ENCODE assay signal across 8 cellular contexts in genomic region chr1:173409613-173410012, GRCh38.
A peak's percentile ranks its signal among the peaks of the same experiment; 100 is the strongest.
DNase-seq lines count a peak whose midpoint lies in the region; ATAC-seq and TF ChIP-seq lines count a peak whose summit lies in the region.

No MANE protein-coding gene starts in this region.

- peak overlapping the region; percentile 2; the same call in 1 of the 2 replicates for H3K9ac ChIP-seq in OCI-LY1 (ENCODE audit: low read length)

- H3K4me2 ChIP-seq in OCI-LY1 (ENCODE audit: low read length): peak overlapping the region; percentile 47

- H3K79me2 ChIP-seq in OCI-LY1 (ENCODE audit: insufficient read depth, low read length): no peaks in the 10 kb centered on the region

- DNase-seq in epithelial cell of esophagus (ENCODE audit: low read depth): peak; percentile 25
- DNase-seq in skeletal muscle cell (ENCODE audit: low read depth): peak; percentile 47
- no peak for DNase-seq in activated CD4-positive, alpha-beta T cell treated with anti-CD3 and anti-CD28 coated beads for 1 hour
- no peak for DNase-seq in NCI-H748 treated with DMSO at 0.1 percent for 48 hours (lab: John Stamatoyannopoulos, UW)

- H3K9me3 ChIP-seq in OCI-LY1 (ENCODE audit: low read length): no peaks in the 10 kb centered on the region

- TF ChIP-seq POLR2A in GM18505 (IDR thresholded peaks at IDR 0.05; ENCODE audit: borderline replicate concordance, extremely low read depth, insufficient read depth, insufficient read length): peak; percentile 32

- ATAC-seq in GM18505 (IDR thresholded peaks at IDR 0.05; ENCODE audit: unreplicated experiment): no peak
- no peak for ATAC-seq in GM18873 (IDR thresholded peaks at IDR 0.05; ENCODE audit: low FRiP score, unreplicated experiment)
- no peak for ATAC-seq in GM18519 (IDR thresholded peaks at IDR 0.05; ENCODE audit: low FRiP score, unreplicated experiment)

- peaks cover 88% of the 10 kb centered on the region for H3K4me1 ChIP-seq in OCI-LY1 (ENCODE audit: insufficient read depth, low read length, severe bottlenecking)

- H3K27ac ChIP-seq in OCI-LY1 (ENCODE audit: low read depth, low read length, poor library complexity, severe bottlenecking): peak overlapping the region; percentile 90

- no peaks in the 10 kb centered on the region for H4K20me1 ChIP-seq in OCI-LY1 (ENCODE audit: insufficient read depth, low read length)

- H3F3A ChIP-seq in OCI-LY1 (ENCODE audit: insufficient read depth, low read length): 0 out of 2 replicates have a peak, but pooled peaks cover 8% of the 10 kb centered on the region

- no peak overlapping the region for H2AFZ ChIP-seq in OCI-LY1 (ENCODE audit: low read length)

- H3K36me3 ChIP-seq in OCI-LY1 (ENCODE audit: insufficient read depth, low read length): no peaks in the 10 kb centered on the region

- peak overlapping the region; percentile 6 for H3K4me3 ChIP-seq in OCI-LY1 (ENCODE audit: low read depth, low read length, poor library complexity, severe bottlenecking)
- H3K4me3 ChIP-seq in epithelial cell of esophagus (ENCODE audit: low read length): no peak overlapping the region
- no peak overlapping the region for H3K4me3 ChIP-seq in skeletal muscle cell (ENCODE audit: low read depth, low read length)

- H3K27me3 ChIP-seq in OCI-LY1 (ENCODE audit: insufficient read depth, low read length): no peaks in the 10 kb centered on the region

- no peaks in the 10 kb centered on the region for H3K9me2 ChIP-seq in OCI-LY1 (ENCODE audit: low read depth, low read length)

- TF ChIP-seq CTCF in OCI-LY1 (IDR thresholded peaks at IDR 0.05; ENCODE audit: low read length) (no peak), epithelial cell of esophagus (IDR thresholded peaks at IDR 0.05; ENCODE audit: insufficient read depth, low read depth, low read length, missing control alignments) (no peak)

Comparison
In these comparisons a context has a peak if more than half of its experiments do, and no peak if none do; other contexts are left out.
1. DNase-seq: peak in epithelial cell of esophagus (single experiment) and skeletal muscle cell (single experiment); none in activated CD4-positive, alpha-beta T cell treated with anti-CD3 and anti-CD28 coated beads for 1 hour (single experiment) and NCI-H748 treated with DMSO at 0.1 percent for 48 hours (single experiment).